20 cellular contexts compared by ENCODE assay signal in the genomic region with DNA sequence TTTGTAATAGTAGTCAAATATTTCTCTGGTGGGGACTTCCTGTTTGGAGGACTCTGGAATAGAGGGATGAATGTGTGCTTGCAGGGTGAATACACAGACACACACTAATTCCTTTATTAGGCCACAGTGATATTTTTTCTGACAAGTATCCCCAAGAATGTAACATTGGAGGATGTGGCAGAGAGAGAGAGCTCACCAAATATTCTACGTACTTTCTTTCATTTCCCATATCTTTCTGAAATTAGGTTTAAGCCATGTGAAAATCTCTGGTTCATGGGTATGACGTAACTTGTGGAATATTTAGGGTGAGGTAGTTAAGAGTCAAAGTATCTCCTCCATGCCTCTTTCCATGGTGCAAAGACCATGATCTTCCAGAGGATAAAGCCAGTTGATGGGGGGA.
DNase-seq lines count a peak whose midpoint lies in the region; ATAC-seq lines count a peak whose summit lies in the region.
"Had no signal": no experiment of that assay in that cellular context is flagged by ENCODE, and none has a peak within 500 bp of the region (broad histone marks: within the 10 kb centered on the region; RNA-seq: fewer than 3 reads in every experiment).

No MANE protein-coding gene starts in this region.

- no peaks in the 10 kb centered on the region for H3K9me3 ChIP-seq in GM23248 (ENCODE audit: low read depth)
- H3K9me3 ChIP-seq: psoas muscle, SJCRH30, thoracic aorta had no signal

- ATAC-seq in GM19452 (IDR thresholded peaks at IDR 0.05; ENCODE audit: unreplicated experiment), result no peak
- ATAC-seq: activated CD8-positive, alpha-beta memory T cell treated with anti-CD3 and anti-CD28 coated beads, Interleukin-2, amount 10 ng/mL, durations not matched to agents 7 days and 5 days; psoas muscle; stimulated activated naive CD8-positive, alpha-beta T cell treated with anti-CD3 and anti-CD28 coated beads, Interleukin-15, Interleukin-2, amounts not matched to agents 100 U/mL and 50 U/mL, for 24 hours had no signal

- H3K9me2 ChIP-seq in GM23248 (ENCODE audit: insufficient read depth), result no peaks in the 10 kb centered on the region

- H4K20me1 ChIP-seq in GM23248 (ENCODE audit: insufficient read depth), result no peaks in the 10 kb centered on the region

- in situ Hi-C loops in GM23248 (cut with MboI), result no loop called here

- no peak overlapping the region for H3K4me3 ChIP-seq in GM23248
- H3K4me3 ChIP-seq: coronary artery, psoas muscle, SJCRH30, thoracic aorta had no signal

- H3K9ac ChIP-seq in GM23248, result no peak overlapping the region

- WGBS in GM23248 (ENCODE audit: low coverage in 1 of 2, low lambda C conversion rate in 2 of 2, missing lambda C conversion rate in 2 of 2), 2 experiments, result 83 to 91% methylated on average over 2 of the region's 2 CpGs

- no peak overlapping the region for H2AFZ ChIP-seq in GM23248

- no peak overlapping the region for H3K27ac ChIP-seq in GM23248
- H3K27ac ChIP-seq: coronary artery, psoas muscle, SJCRH30, thoracic aorta had no signal

- DNase-seq in A172 (ENCODE audit: low spot score) (peak; percentile 2), GM23248 (peak; percentile 11), amniotic epithelial cell (ENCODE audit: low read depth) (peak; percentile 61), iris pigment epithelial cell (ENCODE audit: low read depth) (peak; percentile 75), activated gamma-delta T cell treated with Interleukin-2 at 50 U/mL for 16 hours (no peak), hippocampal formation (lab: John Stamatoyannopoulos, UW) (no peak)
- DNase-seq in stimulated activated CD4-positive, alpha-beta T cell treated with anti-CD3 and anti-CD28 coated beads, Interleukin-4, amount 100 ng/mL, for 24 hours, result no peak
- DNase-seq: activated B cell treated with CpG ODN at 0.5 μM for 24 hours; activated CD8-positive, alpha-beta memory T cell treated with anti-CD3 and anti-CD28 coated beads, Interleukin-2, amount 10 ng/mL, durations not matched to agents 7 days and 5 days; activated naive CD4-positive, alpha-beta T cell treated with anti-CD3 and anti-CD28 coated beads, Interleukin-2, amount 10 ng/mL, durations not matched to agents 7 days and 5 days; amniotic stem cell; effector memory CD4-positive, alpha-beta T cell; GOT3; nucleus accumbens; psoas muscle; SJCRH30; stimulated activated naive CD8-positive, alpha-beta T cell treated with anti-CD3 and anti-CD28 coated beads, Interleukin-15, Interleukin-2, amounts not matched to agents 100 U/mL and 50 U/mL, for 24 hours had no signal

- H3K36me3 ChIP-seq in GM23248 (ENCODE audit: low read depth), result no peaks in the 10 kb centered on the region
- H3K36me3 ChIP-seq: SJCRH30, thoracic aorta had no signal

- H3K79me2 ChIP-seq in GM23248 (ENCODE audit: insufficient read depth), result no peaks in the 10 kb centered on the region

- H3K27me3 ChIP-seq in GM23248 (replicated peaks; ENCODE audit: insufficient read depth), result no peaks in the 10 kb centered on the region
- H3K27me3 ChIP-seq: SJCRH30 had no signal

- H3F3A ChIP-seq in GM23248 (ENCODE audit: insufficient read depth), result no peaks in the 10 kb centered on the region; the same call in 1 of the 2 replicates

- no peak overlapping the region for H3K4me2 ChIP-seq in GM23248 (ENCODE audit: unreplicated experiment)

- no peaks in the 10 kb centered on the region for H3K4me1 ChIP-seq in GM23248 (ENCODE audit: insufficient read depth)
- H3K4me1 ChIP-seq: psoas muscle, SJCRH30 had no signal

Comparison
In these comparisons a context has a peak if more than half of its experiments do, and no peak if none do; other contexts are left out.
1. DNase-seq: peak in A172 (single experiment), GM23248 (single experiment), amniotic epithelial cell (single experiment) and iris pigment epithelial cell (single experiment); none in activated gamma-delta T cell treated with Interleukin-2 at 50 U/mL for 16 hours (single experiment), hippocampal formation (0 of 2) and stimulated activated CD4-positive, alpha-beta T cell treated with anti-CD3 and anti-CD28 coated beads, Interleukin-4, amount 100 ng/mL, for 24 hours (single experiment).